In the genomic region with DNA sequence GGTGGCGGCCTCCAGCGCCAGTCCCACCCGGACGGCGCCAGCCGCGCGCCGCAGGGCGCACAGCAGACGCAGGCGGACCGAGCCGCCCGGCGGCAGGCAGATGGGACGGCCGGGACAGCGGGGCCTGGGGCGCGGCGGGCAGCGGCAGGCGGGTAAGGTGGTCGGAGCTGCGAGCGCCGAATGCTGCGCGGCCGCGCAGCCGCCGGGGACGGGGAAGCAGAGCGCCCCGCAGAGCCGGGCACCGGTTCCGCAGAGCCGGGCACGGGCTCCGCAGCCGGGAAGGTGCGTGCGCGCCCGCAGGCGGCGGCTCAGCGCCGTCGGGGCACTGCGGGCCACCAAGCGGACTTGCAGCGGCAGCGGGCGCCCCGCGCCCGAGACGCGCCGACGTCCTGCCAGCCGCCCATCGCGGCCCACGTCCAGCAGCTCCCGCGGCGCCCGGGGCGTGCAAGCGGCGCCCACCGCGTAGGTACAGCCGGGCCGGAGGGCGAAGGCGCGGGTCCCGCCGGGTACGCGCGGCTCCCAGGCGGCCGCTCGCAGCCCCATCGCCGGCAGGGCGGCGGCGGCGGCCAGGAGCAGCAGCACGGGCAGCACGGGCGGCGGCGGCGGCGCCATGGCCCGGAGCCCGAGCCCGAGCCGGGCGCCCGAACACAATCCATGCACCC, we compare ENCODE assay signal across 1 cellular context.
TF ChIP-seq lines count a peak whose summit lies in the region.

No MANE protein-coding gene starts in this region.

TF ChIP-seq in SK-N-SH, 30 proteins besides CTCF, POLR2A, EP300 and RAD21 (continued from another document):
- TF ChIP-seq, protein P1, sequence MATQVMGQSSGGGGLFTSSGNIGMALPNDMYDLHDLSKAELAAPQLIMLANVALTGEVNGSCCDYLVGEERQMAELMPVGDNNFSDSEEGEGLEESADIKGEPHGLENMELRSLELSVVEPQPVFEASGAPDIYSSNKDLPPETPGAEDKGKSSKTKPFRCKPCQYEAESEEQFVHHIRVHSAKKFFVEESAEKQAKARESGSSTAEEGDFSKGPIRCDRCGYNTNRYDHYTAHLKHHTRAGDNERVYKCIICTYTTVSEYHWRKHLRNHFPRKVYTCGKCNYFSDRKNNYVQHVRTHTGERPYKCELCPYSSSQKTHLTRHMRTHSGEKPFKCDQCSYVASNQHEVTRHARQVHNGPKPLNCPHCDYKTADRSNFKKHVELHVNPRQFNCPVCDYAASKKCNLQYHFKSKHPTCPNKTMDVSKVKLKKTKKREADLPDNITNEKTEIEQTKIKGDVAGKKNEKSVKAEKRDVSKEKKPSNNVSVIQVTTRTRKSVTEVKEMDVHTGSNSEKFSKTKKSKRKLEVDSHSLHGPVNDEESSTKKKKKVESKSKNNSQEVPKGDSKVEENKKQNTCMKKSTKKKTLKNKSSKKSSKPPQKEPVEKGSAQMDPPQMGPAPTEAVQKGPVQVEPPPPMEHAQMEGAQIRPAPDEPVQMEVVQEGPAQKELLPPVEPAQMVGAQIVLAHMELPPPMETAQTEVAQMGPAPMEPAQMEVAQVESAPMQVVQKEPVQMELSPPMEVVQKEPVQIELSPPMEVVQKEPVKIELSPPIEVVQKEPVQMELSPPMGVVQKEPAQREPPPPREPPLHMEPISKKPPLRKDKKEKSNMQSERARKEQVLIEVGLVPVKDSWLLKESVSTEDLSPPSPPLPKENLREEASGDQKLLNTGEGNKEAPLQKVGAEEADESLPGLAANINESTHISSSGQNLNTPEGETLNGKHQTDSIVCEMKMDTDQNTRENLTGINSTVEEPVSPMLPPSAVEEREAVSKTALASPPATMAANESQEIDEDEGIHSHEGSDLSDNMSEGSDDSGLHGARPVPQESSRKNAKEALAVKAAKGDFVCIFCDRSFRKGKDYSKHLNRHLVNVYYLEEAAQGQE (IDR thresholded peaks at IDR 0.05; ENCODE audit: low read depth, low read length): no peak
- no peak for TF ChIP-seq RCOR1 (IDR thresholded peaks at IDR 0.05; ENCODE audit: low read length)
- no peak for TF ChIP-seq POLR2AphosphoS5 (IDR thresholded peaks at IDR 0.05; ENCODE audit: low read depth, low read length)
- no peak for TF ChIP-seq ELF1 (IDR thresholded peaks at IDR 0.05)
- TF ChIP-seq MEF2A (IDR thresholded peaks at IDR 0.05; ENCODE audit: borderline replicate concordance, low read depth): no peak
- TF ChIP-seq CHD2 (IDR thresholded peaks at IDR 0.05; ENCODE audit: low read length, partially characterized antibody): no peak
- TF ChIP-seq TEAD4 (IDR thresholded peaks at IDR 0.05; ENCODE audit: borderline replicate concordance, insufficient read depth): no peak
- TF ChIP-seq NFIC (IDR thresholded peaks at IDR 0.05; ENCODE audit: borderline replicate concordance): no peak
- TF ChIP-seq TCF12 (IDR thresholded peaks at IDR 0.05): no peak
- TF ChIP-seq ZBTB33 (IDR thresholded peaks at IDR 0.05; ENCODE audit: borderline replicate concordance, low read depth): no peak
- TF ChIP-seq RFX5 (IDR thresholded peaks at IDR 0.05; ENCODE audit: low read length): no peak
- no peak for TF ChIP-seq FOXJ3 (CRISPR knock-in tag; IDR thresholded peaks at IDR 0.05)
